1 cellular context compared by ENCODE assay signal in the genomic region with DNA sequence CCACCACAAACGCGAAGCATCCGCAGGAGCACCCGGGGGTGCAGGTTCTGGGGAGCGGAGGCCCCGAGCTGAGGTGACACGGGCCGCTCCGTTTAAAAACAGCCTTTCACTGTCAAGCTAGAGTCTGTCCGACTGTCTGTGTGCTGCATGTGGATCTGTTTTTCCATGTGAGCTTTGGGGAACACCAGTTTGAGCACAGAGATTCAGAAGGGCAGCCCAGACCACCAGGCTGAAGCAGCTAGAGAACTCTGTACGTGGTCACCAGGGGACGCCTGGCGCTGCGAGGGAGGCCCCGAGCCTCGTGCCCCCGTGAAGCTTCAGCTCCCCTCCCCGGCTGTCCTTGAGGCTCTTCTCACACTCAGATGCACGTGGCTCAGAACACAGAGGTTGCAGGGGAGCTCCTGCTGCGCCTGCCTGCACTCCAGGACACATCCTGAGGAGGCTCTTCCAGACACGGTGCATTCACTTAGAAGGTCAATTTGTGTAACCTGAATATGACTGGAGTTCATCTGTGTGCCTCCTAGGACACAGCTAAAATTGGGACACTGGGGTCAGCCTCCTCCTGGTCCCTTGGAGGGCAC.
TF ChIP-seq lines count a peak whose summit lies in the region.

No MANE protein-coding gene starts in this region.

TF ChIP-seq in GM23338, 12 proteins besides CTCF, POLR2A, EP300 and RAD21:
- TF ChIP-seq, protein P1, sequence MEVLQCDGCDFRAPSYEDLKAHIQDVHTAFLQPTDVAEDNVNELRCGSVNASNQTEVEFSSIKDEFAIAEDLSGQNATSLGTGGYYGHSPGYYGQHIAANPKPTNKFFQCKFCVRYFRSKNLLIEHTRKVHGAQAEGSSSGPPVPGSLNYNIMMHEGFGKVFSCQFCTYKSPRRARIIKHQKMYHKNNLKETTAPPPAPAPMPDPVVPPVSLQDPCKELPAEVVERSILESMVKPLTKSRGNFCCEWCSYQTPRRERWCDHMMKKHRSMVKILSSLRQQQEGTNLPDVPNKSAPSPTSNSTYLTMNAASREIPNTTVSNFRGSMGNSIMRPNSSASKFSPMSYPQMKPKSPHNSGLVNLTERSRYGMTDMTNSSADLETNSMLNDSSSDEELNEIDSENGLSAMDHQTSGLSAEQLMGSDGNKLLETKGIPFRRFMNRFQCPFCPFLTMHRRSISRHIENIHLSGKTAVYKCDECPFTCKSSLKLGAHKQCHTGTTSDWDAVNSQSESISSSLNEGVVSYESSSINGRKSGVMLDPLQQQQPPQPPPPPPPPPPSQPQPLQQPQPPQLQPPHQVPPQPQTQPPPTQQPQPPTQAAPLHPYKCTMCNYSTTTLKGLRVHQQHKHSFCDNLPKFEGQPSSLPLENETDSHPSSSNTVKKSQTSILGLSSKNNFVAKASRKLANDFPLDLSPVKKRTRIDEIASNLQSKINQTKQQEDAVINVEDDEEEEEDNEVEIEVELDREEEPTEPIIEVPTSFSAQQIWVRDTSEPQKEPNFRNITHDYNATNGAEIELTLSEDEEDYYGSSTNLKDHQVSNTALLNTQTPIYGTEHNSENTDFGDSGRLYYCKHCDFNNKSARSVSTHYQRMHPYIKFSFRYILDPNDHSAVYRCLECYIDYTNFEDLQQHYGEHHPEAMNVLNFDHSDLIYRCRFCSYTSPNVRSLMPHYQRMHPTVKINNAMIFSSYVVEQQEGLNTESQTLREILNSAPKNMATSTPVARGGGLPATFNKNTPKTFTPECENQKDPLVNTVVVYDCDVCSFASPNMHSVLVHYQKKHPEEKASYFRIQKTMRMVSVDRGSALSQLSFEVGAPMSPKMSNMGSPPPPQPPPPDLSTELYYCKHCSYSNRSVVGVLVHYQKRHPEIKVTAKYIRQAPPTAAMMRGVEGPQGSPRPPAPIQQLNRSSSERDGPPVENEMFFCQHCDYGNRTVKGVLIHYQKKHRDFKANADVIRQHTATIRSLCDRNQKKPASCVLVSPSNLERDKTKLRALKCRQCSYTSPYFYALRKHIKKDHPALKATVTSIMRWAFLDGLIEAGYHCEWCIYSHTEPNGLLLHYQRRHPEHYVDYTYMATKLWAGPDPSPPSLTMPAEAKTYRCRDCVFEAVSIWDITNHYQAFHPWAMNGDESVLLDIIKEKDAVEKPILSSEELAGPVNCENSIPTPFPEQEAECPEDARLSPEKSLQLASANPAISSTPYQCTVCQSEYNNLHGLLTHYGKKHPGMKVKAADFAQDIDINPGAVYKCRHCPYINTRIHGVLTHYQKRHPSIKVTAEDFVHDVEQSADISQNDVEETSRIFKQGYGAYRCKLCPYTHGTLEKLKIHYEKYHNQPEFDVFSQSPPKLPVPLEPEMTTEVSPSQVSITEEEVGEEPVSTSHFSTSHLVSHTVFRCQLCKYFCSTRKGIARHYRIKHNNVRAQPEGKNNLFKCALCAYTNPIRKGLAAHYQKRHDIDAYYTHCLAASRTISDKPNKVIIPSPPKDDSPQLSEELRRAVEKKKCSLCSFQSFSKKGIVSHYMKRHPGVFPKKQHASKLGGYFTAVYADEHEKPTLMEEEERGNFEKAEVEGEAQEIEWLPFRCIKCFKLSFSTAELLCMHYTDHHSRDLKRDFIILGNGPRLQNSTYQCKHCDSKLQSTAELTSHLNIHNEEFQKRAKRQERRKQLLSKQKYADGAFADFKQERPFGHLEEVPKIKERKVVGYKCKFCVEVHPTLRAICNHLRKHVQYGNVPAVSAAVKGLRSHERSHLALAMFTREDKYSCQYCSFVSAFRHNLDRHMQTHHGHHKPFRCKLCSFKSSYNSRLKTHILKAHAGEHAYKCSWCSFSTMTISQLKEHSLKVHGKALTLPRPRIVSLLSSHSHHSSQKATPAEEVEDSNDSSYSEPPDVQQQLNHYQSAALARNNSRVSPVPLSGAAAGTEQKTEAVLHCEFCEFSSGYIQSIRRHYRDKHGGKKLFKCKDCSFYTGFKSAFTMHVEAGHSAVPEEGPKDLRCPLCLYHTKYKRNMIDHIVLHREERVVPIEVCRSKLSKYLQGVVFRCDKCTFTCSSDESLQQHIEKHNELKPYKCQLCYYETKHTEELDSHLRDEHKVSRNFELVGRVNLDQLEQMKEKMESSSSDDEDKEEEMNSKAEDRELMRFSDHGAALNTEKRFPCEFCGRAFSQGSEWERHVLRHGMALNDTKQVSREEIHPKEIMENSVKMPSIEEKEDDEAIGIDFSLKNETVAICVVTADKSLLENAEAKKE (CRISPR knock-in tag; IDR thresholded peaks at IDR 0.05), result no peak
- TF ChIP-seq, protein P2, sequence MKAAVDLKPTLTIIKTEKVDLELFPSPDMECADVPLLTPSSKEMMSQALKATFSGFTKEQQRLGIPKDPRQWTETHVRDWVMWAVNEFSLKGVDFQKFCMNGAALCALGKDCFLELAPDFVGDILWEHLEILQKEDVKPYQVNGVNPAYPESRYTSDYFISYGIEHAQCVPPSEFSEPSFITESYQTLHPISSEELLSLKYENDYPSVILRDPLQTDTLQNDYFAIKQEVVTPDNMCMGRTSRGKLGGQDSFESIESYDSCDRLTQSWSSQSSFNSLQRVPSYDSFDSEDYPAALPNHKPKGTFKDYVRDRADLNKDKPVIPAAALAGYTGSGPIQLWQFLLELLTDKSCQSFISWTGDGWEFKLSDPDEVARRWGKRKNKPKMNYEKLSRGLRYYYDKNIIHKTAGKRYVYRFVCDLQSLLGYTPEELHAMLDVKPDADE (IDR thresholded peaks at IDR 0.05), result no peak
- no peak for TF ChIP-seq CREB1 (CRISPR knock-in tag; IDR thresholded peaks at IDR 0.05; ENCODE audit: low read depth)
- TF ChIP-seq, protein P3, sequence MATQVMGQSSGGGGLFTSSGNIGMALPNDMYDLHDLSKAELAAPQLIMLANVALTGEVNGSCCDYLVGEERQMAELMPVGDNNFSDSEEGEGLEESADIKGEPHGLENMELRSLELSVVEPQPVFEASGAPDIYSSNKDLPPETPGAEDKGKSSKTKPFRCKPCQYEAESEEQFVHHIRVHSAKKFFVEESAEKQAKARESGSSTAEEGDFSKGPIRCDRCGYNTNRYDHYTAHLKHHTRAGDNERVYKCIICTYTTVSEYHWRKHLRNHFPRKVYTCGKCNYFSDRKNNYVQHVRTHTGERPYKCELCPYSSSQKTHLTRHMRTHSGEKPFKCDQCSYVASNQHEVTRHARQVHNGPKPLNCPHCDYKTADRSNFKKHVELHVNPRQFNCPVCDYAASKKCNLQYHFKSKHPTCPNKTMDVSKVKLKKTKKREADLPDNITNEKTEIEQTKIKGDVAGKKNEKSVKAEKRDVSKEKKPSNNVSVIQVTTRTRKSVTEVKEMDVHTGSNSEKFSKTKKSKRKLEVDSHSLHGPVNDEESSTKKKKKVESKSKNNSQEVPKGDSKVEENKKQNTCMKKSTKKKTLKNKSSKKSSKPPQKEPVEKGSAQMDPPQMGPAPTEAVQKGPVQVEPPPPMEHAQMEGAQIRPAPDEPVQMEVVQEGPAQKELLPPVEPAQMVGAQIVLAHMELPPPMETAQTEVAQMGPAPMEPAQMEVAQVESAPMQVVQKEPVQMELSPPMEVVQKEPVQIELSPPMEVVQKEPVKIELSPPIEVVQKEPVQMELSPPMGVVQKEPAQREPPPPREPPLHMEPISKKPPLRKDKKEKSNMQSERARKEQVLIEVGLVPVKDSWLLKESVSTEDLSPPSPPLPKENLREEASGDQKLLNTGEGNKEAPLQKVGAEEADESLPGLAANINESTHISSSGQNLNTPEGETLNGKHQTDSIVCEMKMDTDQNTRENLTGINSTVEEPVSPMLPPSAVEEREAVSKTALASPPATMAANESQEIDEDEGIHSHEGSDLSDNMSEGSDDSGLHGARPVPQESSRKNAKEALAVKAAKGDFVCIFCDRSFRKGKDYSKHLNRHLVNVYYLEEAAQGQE (IDR thresholded peaks at IDR 0.05; ENCODE audit: unreplicated experiment), result no peak
- TF ChIP-seq EZH2phosphoT487 (IDR thresholded peaks at IDR 0.05; ENCODE audit: unreplicated experiment), result no peak
